ENCODE assay signal across 8 cellular contexts in the genomic region with DNA sequence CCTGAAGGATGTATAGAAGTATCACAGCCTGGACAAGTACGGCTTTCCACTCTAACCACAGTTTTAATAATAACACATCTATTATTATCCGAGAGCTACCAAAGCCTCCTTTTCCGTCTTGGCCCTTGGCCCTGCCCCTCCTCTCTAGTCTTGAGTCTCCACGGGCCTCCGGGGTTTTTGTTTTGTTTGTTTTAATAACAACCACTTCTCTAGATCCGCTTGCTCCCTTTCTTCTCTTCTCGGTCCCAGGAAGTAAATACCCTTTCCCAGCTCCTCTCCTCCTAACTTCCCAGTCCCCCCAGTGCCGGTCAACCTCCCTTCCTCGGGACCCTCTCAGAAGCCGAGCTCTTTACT. TPM values are rescaled to one million over a fixed set of nuclear protein-coding genes. Genes with fewer than 3 reads are reported as not detected.
DNase-seq lines count a peak whose midpoint lies in the region; ATAC-seq and TF ChIP-seq lines count a peak whose summit lies in the region.

No MANE protein-coding gene starts in this region.

- ATAC-seq in GM21619 (IDR thresholded peaks at IDR 0.05; ENCODE audit: unreplicated experiment), result no peak

- H3K9me3 ChIP-seq in trophoblast cell (ENCODE audit: insufficient read depth, low read depth, low read length), result no peaks in the 10 kb centered on the region

- H3K4me1 ChIP-seq in trophoblast cell (ENCODE audit: control insufficient read depth in 1 of 2, insufficient read depth in 2 of 2, low read length in 2 of 2), result no peaks in the 10 kb centered on the region

- WGBS in trophoblast cell (ENCODE audit: extremely low coverage, insufficient coverage, insufficient read length), result no CpG with 5 or more reads among the region's 10 CpGs

- no peaks in the 10 kb centered on the region for H3K79me2 ChIP-seq in trophoblast cell (ENCODE audit: control insufficient read depth, insufficient read depth, low read length, poor library complexity)

- H3K9ac ChIP-seq in trophoblast cell (ENCODE audit: low read length), result no peak overlapping the region

- no peaks in the 10 kb centered on the region for H3K27me3 ChIP-seq in trophoblast cell (ENCODE audit: insufficient read depth, low read length)

- peak; percentile 26 for DNase-seq in GM03348 (ENCODE audit: low spot score)
- peak; percentile 39 for DNase-seq in RPMI8226
- peak; percentile 55 for DNase-seq in fibroblast of pulmonary artery (ENCODE audit: low read depth)
- peak in 1 of 2 donors; percentile 45 for DNase-seq in trophoblast cell
- DNase-seq in stimulated activated CD8-positive, alpha-beta memory T cell treated with anti-CD3 and anti-CD28 coated beads, Interleukin-4, amount 100 ng/mL, for 48 hours, result no peak
- no peak for DNase-seq in cerebellum (ENCODE audit: low spot score)
- DNase-seq in NK-92 (lab: John Stamatoyannopoulos, UW; ENCODE audit: unreplicated experiment), result no peak

- TF ChIP-seq CTCF in fibroblast of pulmonary artery (IDR thresholded peaks at IDR 0.05; ENCODE audit: low read length, missing control alignments), result no peak

- H2AFZ ChIP-seq in trophoblast cell (ENCODE audit: insufficient read depth, low read length, poor library complexity), result peak overlapping the region; percentile 63

- H4K8ac ChIP-seq in trophoblast cell (ENCODE audit: low read depth, low read length), result peak overlapping the region; percentile 39

- no peaks in the 10 kb centered on the region for H3K36me3 ChIP-seq in trophoblast cell (ENCODE audit: control insufficient read depth in 1 of 2, insufficient read depth in 2 of 2, low read length in 2 of 2)

- peak overlapping the region; percentile 72 for H3K4me2 ChIP-seq in trophoblast cell (ENCODE audit: low read length)

- no peak overlapping the region for H4K12ac ChIP-seq in trophoblast cell (ENCODE audit: low read depth, low read length)

- peak overlapping the region; percentile 1 for H2BK5ac ChIP-seq in trophoblast cell (ENCODE audit: low read depth, low read length, poor library complexity)

- H2AK5ac ChIP-seq in trophoblast cell (ENCODE audit: low read length), result no peak overlapping the region

- H3K23ac ChIP-seq in trophoblast cell (ENCODE audit: low read length), result no peak overlapping the region

- H3K4ac ChIP-seq in trophoblast cell (ENCODE audit: low read depth, low read length), result no peak overlapping the region

- H3K79me1 ChIP-seq in trophoblast cell (ENCODE audit: low read length), result peaks cover 6% of the 10 kb centered on the region

- H2BK12ac ChIP-seq in trophoblast cell (ENCODE audit: low read length), result no peak overlapping the region

- H3K18ac ChIP-seq in trophoblast cell (ENCODE audit: low read length), result no peak overlapping the region

- peak overlapping the region; percentile 17 for H3K14ac ChIP-seq in trophoblast cell (ENCODE audit: low read length)

- H2BK120ac ChIP-seq in trophoblast cell (ENCODE audit: insufficient read depth, low read length, poor library complexity), result no peak overlapping the region

- peak overlapping the region; percentile 90 for H3K4me3 ChIP-seq in fibroblast of pulmonary artery (replicated peaks; ENCODE audit: low read depth, low read length)
- peak overlapping the region; percentile 91 for H3K4me3 ChIP-seq in trophoblast cell (ENCODE audit: low read depth, low read length)

- peak overlapping the region; percentile 47 for H3K27ac ChIP-seq in trophoblast cell (ENCODE audit: low read depth, low read length)

- H4K91ac ChIP-seq in trophoblast cell (ENCODE audit: low read depth, low read length), result peak overlapping the region; percentile 13

RNA-seq across cellular contexts. Expression of a gene that starts 0.6 kb away (rescaled TPM):
- polyA plus RNA-seq in trophoblast cell (2013), result 2.6 and 2.8 TPM in 2 replicates
- total RNA-seq in cerebellum, result 14.3 TPM

Comparison
In these comparisons a context has a peak if more than half of its experiments do, and no peak if none do; other contexts are left out.
1. DNase-seq: peak in GM03348 (single experiment), RPMI8226 (single experiment) and fibroblast of pulmonary artery (single experiment); none in stimulated activated CD8-positive, alpha-beta memory T cell treated with anti-CD3 and anti-CD28 coated beads, Interleukin-4, amount 100 ng/mL, for 48 hours (single experiment), cerebellum (single experiment) and NK-92 (single experiment).